ENCODE assay signal across 8 cellular contexts in genomic region chr15:25439456-25439836, GRCh38. TPM values are rescaled to one million over a fixed set of nuclear protein-coding genes. Genes with fewer than 3 reads are reported as not detected.
DNase-seq lines count a peak whose midpoint lies in the region; ATAC-seq and TF ChIP-seq lines count a peak whose summit lies in the region.

No MANE protein-coding gene starts in this region.

- peak overlapping the region; percentile 97 for H3K4me3 Mint-ChIP-seq in activated CD4-positive, alpha-beta T cell treated with anti-CD3 and anti-CD28 coated beads, Interleukin-2, amount 10 ng/mL, durations not matched to agents 24 days and 14 days
- H3K4me3 Mint-ChIP-seq in naive thymus-derived CD4-positive, alpha-beta T cell = peak overlapping the region; percentile 81 to 92 (median 86)

- peak; percentile 6 for ATAC-seq in HG02763 (IDR thresholded peaks at IDR 0.05; ENCODE audit: unreplicated experiment)
- ATAC-seq in naive thymus-derived CD4-positive, alpha-beta T cell = no peak

- peaks cover 28% of the 10 kb centered on the region for H3K4me1 Mint-ChIP-seq in activated CD4-positive, alpha-beta T cell treated with anti-CD3 and anti-CD28 coated beads, Interleukin-2, amount 10 ng/mL, durations not matched to agents 24 days and 14 days
- H3K4me1 Mint-ChIP-seq in naive thymus-derived CD4-positive, alpha-beta T cell = peaks cover 17 to 37% (median 35%) of the 10 kb centered on the region in 7 donors

- H3K4me3 ChIP-seq in epithelial cell of esophagus (ENCODE audit: low read length) = peak overlapping the region; percentile 79
- peak overlapping the region; percentile 80 for H3K4me3 ChIP-seq in naive thymus-derived CD4-positive, alpha-beta T cell (ENCODE audit: low read length)

- H3K27ac Mint-ChIP-seq in activated CD4-positive, alpha-beta T cell treated with anti-CD3 and anti-CD28 coated beads, Interleukin-2, amount 10 ng/mL, durations not matched to agents 24 days and 14 days = peak overlapping the region; percentile 89
- peak overlapping the region; percentile 28 to 89 (median 81) for H3K27ac Mint-ChIP-seq in naive thymus-derived CD4-positive, alpha-beta T cell

- H3K36me3 Mint-ChIP-seq in activated CD4-positive, alpha-beta T cell treated with anti-CD3 and anti-CD28 coated beads, Interleukin-2, amount 10 ng/mL, durations not matched to agents 24 days and 14 days (ENCODE audit: low read depth) = peaks cover 20% of the 10 kb centered on the region
- H3K36me3 Mint-ChIP-seq in naive thymus-derived CD4-positive, alpha-beta T cell = peaks cover 0 to 12% (median 4%) of the 10 kb centered on the region in 5 donors

- CTCF ChIA-PET in naive thymus-derived CD4-positive, alpha-beta T cell (lab: Charles Lee) = interaction anchor here (0.6 kb wide), 1 partner anchor 476 kb away, joined by 3 read pairs; no protein-coding TSS in a partner anchor

- no peaks in the 10 kb centered on the region for H3K27me3 Mint-ChIP-seq in activated CD4-positive, alpha-beta T cell treated with anti-CD3 and anti-CD28 coated beads, Interleukin-2, amount 10 ng/mL, durations not matched to agents 24 days and 14 days
- H3K27me3 Mint-ChIP-seq in naive thymus-derived CD4-positive, alpha-beta T cell = peaks cover 0 to 2% (median 0%) of the 10 kb centered on the region in 5 donors

- H3K9me3 ChIP-seq in naive thymus-derived CD4-positive, alpha-beta T cell (ENCODE audit: control insufficient read depth in 2 of 3, low read length in 3 of 3) = no peaks in the 10 kb centered on the region

- peak overlapping the region; percentile 93 for H3K27ac ChIP-seq in naive thymus-derived CD4-positive, alpha-beta T cell (ENCODE audit: low read depth, low read length)

- H3K36me3 ChIP-seq in naive thymus-derived CD4-positive, alpha-beta T cell (ENCODE audit: control insufficient read depth in 2 of 3, insufficient read depth in 3 of 3, low read length in 3 of 3) = peaks cover 0 to 8% (median 0%) of the 10 kb centered on the region in 3 experiments

- peaks cover 2% of the 10 kb centered on the region for H3K9me3 Mint-ChIP-seq in activated CD4-positive, alpha-beta T cell treated with anti-CD3 and anti-CD28 coated beads, Interleukin-2, amount 10 ng/mL, durations not matched to agents 24 days and 14 days
- peaks cover 0 to 4% (median 0%) of the 10 kb centered on the region in 11 donors for H3K9me3 Mint-ChIP-seq in naive thymus-derived CD4-positive, alpha-beta T cell

- DNase-seq in activated CD4-positive, alpha-beta T cell treated with anti-CD3 and anti-CD28 coated beads, Interleukin-2, amount 10 ng/mL, durations not matched to agents 24 days and 14 days = no peak
- no peak for DNase-seq in activated CD4-positive, alpha-beta T cell treated with anti-CD3 and anti-CD28 coated beads for 1 hour
- DNase-seq in RKO (ENCODE audit: low spot score) = peak; percentile 65
- peak; percentile 32 for DNase-seq in epithelial cell of esophagus (ENCODE audit: low read depth)
- DNase-seq in naive thymus-derived CD4-positive, alpha-beta T cell = no peak
- DNase-seq in dedifferentiated amniotic fluid mesenchymal stem cell (ENCODE audit: extremely low spot score) = no peak
- DNase-seq in NCI-H187 treated with DMSO at 0.1 percent for 48 hours (lab: John Stamatoyannopoulos, UW) = no peak

- no peaks in the 10 kb centered on the region for H3K27me3 ChIP-seq in naive thymus-derived CD4-positive, alpha-beta T cell (ENCODE audit: control insufficient read depth in 2 of 2, insufficient read depth in 2 of 2, low read length in 2 of 2)

- H3K4me1 ChIP-seq in naive thymus-derived CD4-positive, alpha-beta T cell (ENCODE audit: control insufficient read depth in 2 of 2, insufficient read depth in 2 of 2, low read length in 2 of 2) = peaks cover 22 to 28% of the 10 kb centered on the region in 2 donors

- intact Hi-C loops in activated CD4-positive, alpha-beta T cell treated with anti-CD3 and anti-CD28 coated beads, Interleukin-2, amount 10 ng/mL, durations not matched to agents 24 days and 14 days (cut with micrococcal nuclease) = loop anchor here (2.0 to 5.0 kb wide), 5 partner anchors 47 to 643 kb away; no protein-coding TSS in a partner anchor
- intact Hi-C loops in naive thymus-derived CD4-positive, alpha-beta T cell (cut with micrococcal nuclease) = loop anchor here (1.0 to 5.0 kb wide), 6 partner anchors 112 to 1875 kb away; partner anchors contain the start of gene MKRN3 (in 1 of the 2)

- POLR2A ChIA-PET in naive thymus-derived CD4-positive, alpha-beta T cell (lab: Charles Lee) = interaction anchor here (1.0 to 1.3 kb wide), 3 partner anchors 11 to 643 kb away, joined by 3 to 4 read pairs (median 3); no protein-coding TSS in a partner anchor

- no peak for TF ChIP-seq CTCF in epithelial cell of esophagus (IDR thresholded peaks at IDR 0.05; ENCODE audit: insufficient read depth, low read depth, low read length, missing control alignments)

RNA-seq across cellular contexts. Expression of gene UBE3A, which starts 0.6 kb away (rescaled TPM):
- 110 and 116 TPM in 2 replicates for total RNA-seq in activated CD4-positive, alpha-beta T cell treated with anti-CD3 and anti-CD28 coated beads, Interleukin-2, amount 10 ng/mL, durations not matched to agents 24 days and 14 days
- 100 to 1,000 TPM in 4 of 5 experiments, 10 to 100 TPM in 1; 87.0 to 143 (median 127) TPM for total RNA-seq in naive thymus-derived CD4-positive, alpha-beta T cell
- 100 to 1,000 TPM in 1 of 2 donors, 10 to 100 TPM in 1; 92.0 to 107 TPM for polyA plus RNA-seq in naive thymus-derived CD4-positive, alpha-beta T cell

Comparison
In these comparisons a context has a peak if more than half of its experiments do, and no peak if none do; other contexts are left out.
1. DNase-seq: peak in RKO (single experiment) and epithelial cell of esophagus (single experiment); none in activated CD4-positive, alpha-beta T cell treated with anti-CD3 and anti-CD28 coated beads, Interleukin-2, amount 10 ng/mL, durations not matched to agents 24 days and 14 days (single experiment), activated CD4-positive, alpha-beta T cell treated with anti-CD3 and anti-CD28 coated beads for 1 hour (single experiment), naive thymus-derived CD4-positive, alpha-beta T cell (0 of 9), dedifferentiated amniotic fluid mesenchymal stem cell (single experiment) and NCI-H187 treated with DMSO at 0.1 percent for 48 hours (single experiment).